ENCODE assay signal across 21 cellular contexts in genomic region chr17:2271985-2272702, GRCh38. TPM values are rescaled to one million over a fixed set of nuclear protein-coding genes. Genes with fewer than 3 reads are reported as not detected.
A peak's percentile ranks its signal among the peaks of the same experiment; 100 is the strongest.
DNase-seq lines count a peak whose midpoint lies in the region; ATAC-seq and TF ChIP-seq lines count a peak whose summit lies in the region.
"Had no signal": no experiment of that assay in that cellular context is flagged by ENCODE, and none has a peak within 500 bp of the region (broad histone marks: within the 10 kb centered on the region; RNA-seq: fewer than 3 reads in every experiment).

No MANE protein-coding gene starts in this region.

- H3K27me3 ChIP-seq in H9 (ENCODE audit: insufficient read depth, low read length) (no peaks in the 10 kb centered on the region), gastrocnemius medialis (no peaks in the 10 kb centered on the region)
- H3K27me3 ChIP-seq: ascending aorta had no signal

- H3K4me1 ChIP-seq in H9 (ENCODE audit: insufficient read depth, low read length) (no peaks in the 10 kb centered on the region), gastrocnemius medialis (peaks cover 0 to 3% of the 10 kb centered on the region in 2 donors)

- peak; percentile 53 for DNase-seq in activated T-cell treated with anti-CD3 and anti-CD28 coated beads, Interleukin-2, amount 50 U/mL, for 24 hours
- DNase-seq in activated T-cell treated with anti-CD3 and anti-CD28 coated beads for 4 hours (no peak), H9 (no peak), gastrocnemius medialis (no peak), HuH-7.5 (ENCODE audit: low spot score) (no peak)
- DNase-seq in activated T-helper 2 cell treated with anti-CD3 and anti-CD28 coated beads, Interferon-gamma antibody, Interleukin-2, Interleukin-4, amounts not matched to agents 10 μg/mL and 5 μg/mL and 100 μg/mL, durations not matched to agents 14 hours and 24 hours and 36 hours (ENCODE audit: low spot score): no peak
- peak in 1 of 2 donors; percentile 63 for DNase-seq in stimulated activated effector memory CD8-positive, alpha-beta T cell treated with anti-CD3 and anti-CD28 coated beads, Interleukin-12 subunit alpha, Interleukin-12 subunit beta, amount 100 ng/mL, for 72 hours (ENCODE audit: low spot score in 2 of 2)
- no peak for DNase-seq in stimulated activated naive CD4-positive, alpha-beta T cell treated with Interleukin-2 at 50 U/mL for 16 hours (lab: John Stamatoyannopoulos, UW)
- DNase-seq: activated effector memory CD4-positive, alpha-beta T cell treated with Interleukin-2 at 50 U/mL for 16 hours; foreskin fibroblast; hypothalamus; islet precursor cell; lower lobe of right lung; NCI-H1417; NCI-H2107; NCI-H524 treated with DMSO at 0.1 percent for 48 hours; occipital lobe had no signal

- H3K27ac Mint-ChIP-seq in activated T-cell treated with anti-CD3 and anti-CD28 coated beads, Interleukin-2, amount 50 U/mL, for 24 hours: peak overlapping the region; percentile 95
- H3K27ac Mint-ChIP-seq in H9: peak overlapping the region in 2 of 3 experiments; percentile 7 to 66; a peak in 2 of 7 replicates
- H3K27ac Mint-ChIP-seq in activated T-helper 2 cell treated with anti-CD3 and anti-CD28 coated beads, Interferon-gamma antibody, Interleukin-2, Interleukin-4, amounts not matched to agents 10 μg/mL and 5 μg/mL and 100 μg/mL, durations not matched to agents 14 hours and 24 hours and 36 hours: peak overlapping the region; percentile 89
- H3K27ac Mint-ChIP-seq in stimulated activated effector memory CD8-positive, alpha-beta T cell treated with anti-CD3 and anti-CD28 coated beads, Interleukin-12 subunit alpha, Interleukin-12 subunit beta, amount 100 ng/mL, for 72 hours: peak overlapping the region; percentile 80
- H3K27ac Mint-ChIP-seq: CD14-positive monocyte had no signal

- H3K4me2 ChIP-seq in H9 (ENCODE audit: insufficient read depth, insufficient read length, low read length): no peak overlapping the region

- H4K91ac ChIP-seq in H9 (ENCODE audit: insufficient read length, low read depth, low read length): no peak overlapping the region

- H3K4me3 ChIP-seq in gastrocnemius medialis: no peak overlapping the region
- H3K4me3 ChIP-seq: ascending aorta, lower lobe of right lung, SK-N-MC had no signal

- H3K23me2 ChIP-seq in H9 (ENCODE audit: insufficient read length, low read depth, low read length, poor library complexity, severe bottlenecking): no peaks in the 10 kb centered on the region

- peak; percentile 97 for ATAC-seq in stimulated activated effector memory CD8-positive, alpha-beta T cell treated with anti-CD3 and anti-CD28 coated beads, Interleukin-12 subunit alpha, Interleukin-12 subunit beta, amount 100 ng/mL, for 72 hours
- no peak for ATAC-seq in gastrocnemius medialis
- ATAC-seq: lower lobe of right lung had no signal

- H3K36me3 ChIP-seq in gastrocnemius medialis: peaks cover 0 to 12% of the 10 kb centered on the region in 2 donors

- intact Hi-C loops in activated T-helper 2 cell treated with anti-CD3 and anti-CD28 coated beads, Interferon-gamma antibody, Interleukin-2, Interleukin-4, amounts not matched to agents 10 μg/mL and 5 μg/mL and 100 μg/mL, durations not matched to agents 14 hours and 24 hours and 36 hours (cut with micrococcal nuclease): no loop called here
- intact Hi-C loops in gastrocnemius medialis (cut with DNase I; ENCODE audit: low total_unique reads): no loop called here

- H2BK20ac ChIP-seq in H9 (ENCODE audit: low read depth, low read length, poor library complexity, severe bottlenecking): no peak overlapping the region

- H3K4me1 Mint-ChIP-seq in activated T-cell treated with anti-CD3 and anti-CD28 coated beads, Interleukin-2, amount 50 U/mL, for 24 hours (ENCODE audit: low read depth): peaks cover 66% of the 10 kb centered on the region
- no peaks in the 10 kb centered on the region for H3K4me1 Mint-ChIP-seq in H9
- peaks cover 61% of the 10 kb centered on the region for H3K4me1 Mint-ChIP-seq in activated T-helper 2 cell treated with anti-CD3 and anti-CD28 coated beads, Interferon-gamma antibody, Interleukin-2, Interleukin-4, amounts not matched to agents 10 μg/mL and 5 μg/mL and 100 μg/mL, durations not matched to agents 14 hours and 24 hours and 36 hours (ENCODE audit: low read depth)
- peaks cover 59% of the 10 kb centered on the region for H3K4me1 Mint-ChIP-seq in stimulated activated effector memory CD8-positive, alpha-beta T cell treated with anti-CD3 and anti-CD28 coated beads, Interleukin-12 subunit alpha, Interleukin-12 subunit beta, amount 100 ng/mL, for 72 hours
- H3K4me1 Mint-ChIP-seq: CD14-positive monocyte had no signal

- H2BK15ac ChIP-seq in H9 (ENCODE audit: low read depth, low read length): no peak overlapping the region

- H2BK12ac ChIP-seq in H9 (ENCODE audit: insufficient read length, low read depth, low read length): no peak overlapping the region

- H3K9me3 Mint-ChIP-seq in activated T-cell treated with anti-CD3 and anti-CD28 coated beads, Interleukin-2, amount 50 U/mL, for 24 hours: no peaks in the 10 kb centered on the region
- H3K9me3 Mint-ChIP-seq in H9: no peaks in the 10 kb centered on the region
- no peaks in the 10 kb centered on the region for H3K9me3 Mint-ChIP-seq in activated T-helper 2 cell treated with anti-CD3 and anti-CD28 coated beads, Interferon-gamma antibody, Interleukin-2, Interleukin-4, amounts not matched to agents 10 μg/mL and 5 μg/mL and 100 μg/mL, durations not matched to agents 14 hours and 24 hours and 36 hours
- H3K9me3 Mint-ChIP-seq in stimulated activated effector memory CD8-positive, alpha-beta T cell treated with anti-CD3 and anti-CD28 coated beads, Interleukin-12 subunit alpha, Interleukin-12 subunit beta, amount 100 ng/mL, for 72 hours: no peaks in the 10 kb centered on the region
- H3K9me3 Mint-ChIP-seq: CD14-positive monocyte, IgD-negative memory B cell had no signal

- H3K79me1 ChIP-seq in H9 (ENCODE audit: insufficient read depth, low read depth, low read length, poor library complexity, severe bottlenecking): no peaks in the 10 kb centered on the region

- TF ChIP-seq CTCF in H9 (conservative IDR thresholded peaks at IDR 0.05) (no peak), gastrocnemius medialis (IDR thresholded peaks at IDR 0.05 in 4 of 5, conservative IDR thresholded peaks at IDR 0.05 in 1 of 5) (no peak)

- no peak overlapping the region for H3K14ac ChIP-seq in H9 (ENCODE audit: insufficient read depth, low read length)

- no peak overlapping the region for H2AK5ac ChIP-seq in H9 (ENCODE audit: insufficient read length, low read length)

- H3K23ac ChIP-seq in H9 (ENCODE audit: insufficient read length, low read depth, low read length): no peak overlapping the region

- H4K20me1 ChIP-seq in H9 (ENCODE audit: control insufficient read depth, insufficient read depth, insufficient read length): no peaks in the 10 kb centered on the region

- no peak overlapping the region for H3K27ac ChIP-seq in H9 (ENCODE audit: insufficient read length, low read depth, low read length)
- no peak overlapping the region for H3K27ac ChIP-seq in gastrocnemius medialis
- H3K27ac ChIP-seq: lower lobe of right lung, SK-N-MC had no signal

- no peaks in the 10 kb centered on the region for H3K27me3 Mint-ChIP-seq in activated T-cell treated with anti-CD3 and anti-CD28 coated beads, Interleukin-2, amount 50 U/mL, for 24 hours
- H3K27me3 Mint-ChIP-seq in H9 (ENCODE audit: low read depth): no peaks in the 10 kb centered on the region; the same call in 1 of the 2 replicates
- no peaks in the 10 kb centered on the region for H3K27me3 Mint-ChIP-seq in activated T-helper 2 cell treated with anti-CD3 and anti-CD28 coated beads, Interferon-gamma antibody, Interleukin-2, Interleukin-4, amounts not matched to agents 10 μg/mL and 5 μg/mL and 100 μg/mL, durations not matched to agents 14 hours and 24 hours and 36 hours (ENCODE audit: low read depth)
- H3K27me3 Mint-ChIP-seq: IgD-negative memory B cell had no signal

- no peaks in the 10 kb centered on the region for H3K9me3 ChIP-seq in H9 (ENCODE audit: control insufficient read depth, low read depth, low read length)
- H3K9me3 ChIP-seq in gastrocnemius medialis: no peaks in the 10 kb centered on the region
- H3K9me3 ChIP-seq: ascending aorta, lower lobe of right lung had no signal

- no CpG with 5 or more reads among the region's 3 CpGs for WGBS in H9 (ENCODE audit: extremely low coverage, insufficient read length, low lambda C conversion rate)

- H3T11ph ChIP-seq in H9 (ENCODE audit: low read length): no peak overlapping the region

- peaks cover 69% of the 10 kb centered on the region for H3K36me3 Mint-ChIP-seq in activated T-cell treated with anti-CD3 and anti-CD28 coated beads, Interleukin-2, amount 50 U/mL, for 24 hours (ENCODE audit: low read depth)
- peaks cover 2 to 37% (median 4%) of the 10 kb centered on the region in 3 experiments; a peak in 5 of 7 replicates for H3K36me3 Mint-ChIP-seq in H9 (ENCODE audit: insufficient read depth in 1 of 3, low read depth in 3 of 3)
- peaks cover 50% of the 10 kb centered on the region for H3K36me3 Mint-ChIP-seq in activated T-helper 2 cell treated with anti-CD3 and anti-CD28 coated beads, Interferon-gamma antibody, Interleukin-2, Interleukin-4, amounts not matched to agents 10 μg/mL and 5 μg/mL and 100 μg/mL, durations not matched to agents 14 hours and 24 hours and 36 hours (ENCODE audit: low read depth)
- peaks cover 36% of the 10 kb centered on the region for H3K36me3 Mint-ChIP-seq in stimulated activated effector memory CD8-positive, alpha-beta T cell treated with anti-CD3 and anti-CD28 coated beads, Interleukin-12 subunit alpha, Interleukin-12 subunit beta, amount 100 ng/mL, for 72 hours

- no peak overlapping the region for H2BK5ac ChIP-seq in H9 (ENCODE audit: insufficient read length, low read length)

- in situ Hi-C loops in gastrocnemius medialis (cut with MboI; ENCODE audit: low sequenced_read_pairs in 4 of 4): loop anchor here in 2 of 4 donors (25.0 kb wide), 1 partner anchor 360 kb away; no protein-coding TSS in a partner anchor

- H4K5ac ChIP-seq in H9 (ENCODE audit: insufficient read length, low read depth, low read length): no peak overlapping the region

- TF ChIP-seq POLR2A in gastrocnemius medialis (IDR thresholded peaks at IDR 0.05): no peak

- H3K56ac ChIP-seq in H9 (ENCODE audit: insufficient read length, low read depth, low read length): no peak overlapping the region

- H3K9ac ChIP-seq in H9 (ENCODE audit: extremely low read depth, insufficient read length, low read length): no peak overlapping the region

- H4K8ac ChIP-seq in H9 (replicated peaks; ENCODE audit: insufficient read length, low read depth, low read length): no peak overlapping the region

- no peaks in the 10 kb centered on the region for H3K79me2 ChIP-seq in H9 (ENCODE audit: insufficient read depth, low read length)

- H3K18ac ChIP-seq in H9 (ENCODE audit: insufficient read length, low read depth, low read length): no peak overlapping the region

- H3K4ac ChIP-seq in H9 (ENCODE audit: low read depth, low read length): no peak overlapping the region

- peak overlapping the region; percentile 35 for H3K4me3 Mint-ChIP-seq in activated T-cell treated with anti-CD3 and anti-CD28 coated beads, Interleukin-2, amount 50 U/mL, for 24 hours
- H3K4me3 Mint-ChIP-seq in H9: no peak overlapping the region
- peak overlapping the region; percentile 46 for H3K4me3 Mint-ChIP-seq in activated T-helper 2 cell treated with anti-CD3 and anti-CD28 coated beads, Interferon-gamma antibody, Interleukin-2, Interleukin-4, amounts not matched to agents 10 μg/mL and 5 μg/mL and 100 μg/mL, durations not matched to agents 14 hours and 24 hours and 36 hours (ENCODE audit: low read depth)
- H3K4me3 Mint-ChIP-seq in stimulated activated effector memory CD8-positive, alpha-beta T cell treated with anti-CD3 and anti-CD28 coated beads, Interleukin-12 subunit alpha, Interleukin-12 subunit beta, amount 100 ng/mL, for 72 hours: peak overlapping the region; percentile 62
- H3K4me3 Mint-ChIP-seq: CD14-positive monocyte, IgD-negative memory B cell had no signal

- H2BK120ac ChIP-seq in H9 (ENCODE audit: low read depth, low read length, poor library complexity, severe bottlenecking): no peak overlapping the region

- H2AFZ ChIP-seq in H9 (ENCODE audit: low read length): no peak overlapping the region

RNA-seq across cellular contexts. Expression of gene SMG6, which starts 31.4 kb away (rescaled TPM):
- total RNA-seq in H9 (2021) (28.6 and 35.6 TPM in 2 replicates), gastrocnemius medialis (10 to 100 TPM; 20.5 to 27.8 (median 23.0) TPM)
- total RNA-seq in activated T-helper 2 cell treated with anti-CD3 and anti-CD28 coated beads, Interferon-gamma antibody, Interleukin-2, Interleukin-4, amounts not matched to agents 10 μg/mL and 5 μg/mL and 100 μg/mL, durations not matched to agents 14 hours and 24 hours and 36 hours: 33.5 and 43.0 TPM in 2 replicates

RNA-seq across cellular contexts. Expression of gene SRR, which starts 31.6 kb away (rescaled TPM):
- total RNA-seq in H9 (2021) (5.4 and 5.6 TPM in 2 replicates), gastrocnemius medialis (10 to 100 TPM in 2 of 4 donors, 1 to 10 TPM in 2; 3.0 to 20.0 (median 10.7) TPM)
- 17.3 and 18.4 TPM in 2 replicates for total RNA-seq in activated T-helper 2 cell treated with anti-CD3 and anti-CD28 coated beads, Interferon-gamma antibody, Interleukin-2, Interleukin-4, amounts not matched to agents 10 μg/mL and 5 μg/mL and 100 μg/mL, durations not matched to agents 14 hours and 24 hours and 36 hours
- total RNA-seq: ascending aorta had no signal

Comparison
In these comparisons a context has a peak if more than half of its experiments do, and no peak if none do; other contexts are left out.
1. H3K27ac Mint-ChIP-seq: peak in every context shown above with its lines; median percentile 95 in activated T-cell treated with anti-CD3 and anti-CD28 coated beads, Interleukin-2, amount 50 U/mL, for 24 hours; 89 in activated T-helper 2 cell treated with anti-CD3 and anti-CD28 coated beads, Interferon-gamma antibody, Interleukin-2, Interleukin-4, amounts not matched to agents 10 μg/mL and 5 μg/mL and 100 μg/mL, durations not matched to agents 14 hours and 24 hours and 36 hours; 80 in stimulated activated effector memory CD8-positive, alpha-beta T cell treated with anti-CD3 and anti-CD28 coated beads, Interleukin-12 subunit alpha, Interleukin-12 subunit beta, amount 100 ng/mL, for 72 hours; 36 in H9.
2. H3K4me3 Mint-ChIP-seq: peak in activated T-cell treated with anti-CD3 and anti-CD28 coated beads, Interleukin-2, amount 50 U/mL, for 24 hours (single experiment), activated T-helper 2 cell treated with anti-CD3 and anti-CD28 coated beads, Interferon-gamma antibody, Interleukin-2, Interleukin-4, amounts not matched to agents 10 μg/mL and 5 μg/mL and 100 μg/mL, durations not matched to agents 14 hours and 24 hours and 36 hours (single experiment) and stimulated activated effector memory CD8-positive, alpha-beta T cell treated with anti-CD3 and anti-CD28 coated beads, Interleukin-12 subunit alpha, Interleukin-12 subunit beta, amount 100 ng/mL, for 72 hours (single experiment); none in H9 (0 of 2).